ENCODE assay signal across 8 cellular contexts in the genomic region with DNA sequence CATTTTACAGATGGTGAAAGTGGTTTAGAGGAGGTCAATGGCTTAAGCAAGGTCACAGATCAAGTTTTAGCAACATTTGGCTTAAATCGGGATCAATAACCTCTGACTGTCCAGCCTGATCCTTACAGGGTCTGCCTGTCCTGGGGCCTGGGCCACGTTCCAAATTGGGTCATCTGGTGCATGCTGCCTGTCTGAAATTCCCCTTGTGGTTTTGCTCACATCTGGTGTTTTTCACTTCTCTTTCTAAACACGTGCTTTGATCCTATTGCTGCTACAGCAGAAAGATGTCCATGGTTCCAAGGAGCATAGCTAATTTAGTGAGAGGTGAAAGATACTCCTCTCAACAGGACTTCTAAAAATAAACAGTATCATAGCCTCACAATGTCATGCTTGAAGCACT. TPM values are rescaled to one million over a fixed set of nuclear protein-coding genes. Genes with fewer than 3 reads are reported as not detected.
DNase-seq lines count a peak whose midpoint lies in the region; ATAC-seq and TF ChIP-seq lines count a peak whose summit lies in the region.
"Not testable (repeated sequence)": the region's sequence is repeated elsewhere in the genome, so short reads cannot be mapped to it uniquely, and the experiment has no call there.

No MANE protein-coding gene starts in this region.

- not testable (repeated sequence) for H3K27ac ChIP-seq in upper lobe of right lung

- H3K9me3 ChIP-seq in upper lobe of right lung, result not testable (repeated sequence)

- not testable (repeated sequence) for TF ChIP-seq CTCF in upper lobe of right lung (IDR thresholded peaks at IDR 0.05)

- H3K4me1 ChIP-seq in upper lobe of right lung, result not testable (repeated sequence)

- ATAC-seq in GM18517 (IDR thresholded peaks at IDR 0.05; ENCODE audit: unreplicated experiment) (peak; percentile 63), GM19351 (IDR thresholded peaks at IDR 0.05; ENCODE audit: unreplicated experiment) (peak; percentile 77), GM21576 (IDR thresholded peaks at IDR 0.05; ENCODE audit: unreplicated experiment) (peak; percentile 65), HG02870 (IDR thresholded peaks at IDR 0.05; ENCODE audit: unreplicated experiment) (peak; percentile 54), HG03196 (IDR thresholded peaks at IDR 0.05; ENCODE audit: unreplicated experiment) (peak; percentile 75), SK-N-SH treated with all-trans-retinoic acid at 6 μM for 48 hours (peak; percentile 79), left ventricle myocardium superior (peak; percentile 84), upper lobe of right lung (peak; percentile 76)

- intact Hi-C loops in left ventricle myocardium superior (cut with micrococcal nuclease); upper lobe of right lung (cut with DNase I): not testable (repeated sequence)

- DNase-seq in left ventricle myocardium superior, upper lobe of right lung: not testable (repeated sequence)

- H3K36me3 ChIP-seq in upper lobe of right lung, result not testable (repeated sequence)

- H3K27me3 ChIP-seq in upper lobe of right lung, result not testable (repeated sequence)

- H3K4me3 ChIP-seq in upper lobe of right lung, result not testable (repeated sequence)

RNA-seq across cellular contexts. Expression of a gene that starts 19.4 kb away (rescaled TPM):
- total RNA-seq in left ventricle myocardium superior (not detected), upper lobe of right lung (1.8 TPM)
